In the genomic region with DNA sequence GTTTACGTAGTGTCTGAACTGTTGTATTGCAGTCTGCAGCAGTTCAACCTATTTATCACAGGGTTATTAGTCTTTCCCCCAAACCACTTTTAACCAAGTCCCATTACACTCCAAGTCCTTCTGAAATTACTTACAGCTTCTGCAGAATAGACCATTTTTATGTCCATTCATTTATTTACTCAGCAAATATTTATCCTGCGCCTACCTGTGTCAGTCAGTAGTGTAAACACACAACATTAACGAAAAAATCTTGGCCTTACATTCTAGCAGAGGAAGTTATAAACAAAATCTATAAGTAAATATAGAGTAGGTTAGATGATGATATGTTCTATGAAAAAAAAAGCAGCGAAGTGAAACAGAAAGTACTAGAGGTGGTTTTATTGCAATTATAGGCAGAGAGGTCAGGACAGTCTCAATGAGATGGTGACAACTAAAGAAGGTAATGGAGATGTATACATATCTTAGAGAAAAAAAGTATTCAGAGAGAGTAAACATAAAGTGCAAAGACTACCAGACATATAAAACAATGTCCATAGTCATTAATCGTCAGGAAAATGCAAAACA, we compare ENCODE assay signal across 16 cellular contexts.
"Had no signal": no experiment of that assay in that cellular context is flagged by ENCODE, and none has a peak within 500 bp of the region (broad histone marks: within the 10 kb centered on the region; RNA-seq: fewer than 3 reads in every experiment).

No MANE protein-coding gene starts in this region.

- DNase-seq: activated B cell treated with CpG ODN at 0.5 μM for 24 hours; activated CD4-positive, alpha-beta T cell treated with anti-CD3 and anti-CD28 coated beads, Interleukin-2, amount 10 ng/mL, durations not matched to agents 24 days and 14 days; activated CD8-positive, alpha-beta memory T cell treated with anti-CD3 and anti-CD28 coated beads for 24 hours; activated naive CD4-positive, alpha-beta T cell treated with anti-CD3 and anti-CD28 coated beads for 36 hours; effector CD4-positive, alpha-beta T cell; foreskin melanocyte; head of caudate nucleus; islet precursor cell; left ventricle myocardium inferior; mesendoderm; ovary; stimulated activated CD4-positive, alpha-beta T cell treated with anti-CD3 and anti-CD28 coated beads, Interleukin-4, amount 100 ng/mL, for 1 hour; stimulated activated CD8-positive, alpha-beta memory T cell treated with anti-CD3 and anti-CD28 coated beads, Interleukin-4, amount 100 ng/mL, for 48 hours; stimulated activated naive CD8-positive, alpha-beta T cell treated with anti-CD3 and anti-CD28 coated beads, Interleukin-15, amount 100 ng/mL, for 72 hours; testis had no signal

- H3K36me3 ChIP-seq: left ventricle myocardium inferior, ovary had no signal

- H3K4me1 ChIP-seq: left ventricle myocardium inferior, testis had no signal

- H3K4me3 Mint-ChIP-seq: activated B cell treated with CpG ODN at 0.5 μM for 24 hours; activated CD4-positive, alpha-beta T cell treated with anti-CD3 and anti-CD28 coated beads, Interleukin-2, amount 10 ng/mL, durations not matched to agents 24 days and 14 days; activated naive CD4-positive, alpha-beta T cell treated with anti-CD3 and anti-CD28 coated beads for 36 hours; neural crest cell; stimulated activated naive CD8-positive, alpha-beta T cell treated with anti-CD3 and anti-CD28 coated beads, Interleukin-15, amount 100 ng/mL, for 72 hours had no signal

- H3K27ac Mint-ChIP-seq: activated B cell treated with CpG ODN at 0.5 μM for 24 hours; activated CD4-positive, alpha-beta T cell treated with anti-CD3 and anti-CD28 coated beads, Interleukin-2, amount 10 ng/mL, durations not matched to agents 24 days and 14 days; activated naive CD4-positive, alpha-beta T cell treated with anti-CD3 and anti-CD28 coated beads for 36 hours; stimulated activated naive CD8-positive, alpha-beta T cell treated with anti-CD3 and anti-CD28 coated beads, Interleukin-15, amount 100 ng/mL, for 72 hours had no signal

- H3K27me3 Mint-ChIP-seq: activated B cell treated with CpG ODN at 0.5 μM for 24 hours; activated CD4-positive, alpha-beta T cell treated with anti-CD3 and anti-CD28 coated beads, Interleukin-2, amount 10 ng/mL, durations not matched to agents 24 days and 14 days; stimulated activated naive CD8-positive, alpha-beta T cell treated with anti-CD3 and anti-CD28 coated beads, Interleukin-15, amount 100 ng/mL, for 72 hours had no signal

- H3K9me3 ChIP-seq: left ventricle myocardium inferior, ovary, testis had no signal

- H3K27me3 ChIP-seq: ovary, testis had no signal

- H3K4me3 ChIP-seq: left ventricle myocardium inferior, ovary, testis had no signal

- H3K9me3 Mint-ChIP-seq: activated CD4-positive, alpha-beta T cell treated with anti-CD3 and anti-CD28 coated beads, Interleukin-2, amount 10 ng/mL, durations not matched to agents 24 days and 14 days; activated naive CD4-positive, alpha-beta T cell treated with anti-CD3 and anti-CD28 coated beads for 36 hours; neural crest cell had no signal

- H3K4me1 Mint-ChIP-seq: activated B cell treated with CpG ODN at 0.5 μM for 24 hours; activated CD4-positive, alpha-beta T cell treated with anti-CD3 and anti-CD28 coated beads, Interleukin-2, amount 10 ng/mL, durations not matched to agents 24 days and 14 days; neural crest cell; stimulated activated naive CD8-positive, alpha-beta T cell treated with anti-CD3 and anti-CD28 coated beads, Interleukin-15, amount 100 ng/mL, for 72 hours had no signal

- H3K27ac ChIP-seq: left ventricle myocardium inferior, ovary, testis had no signal

- ATAC-seq: stimulated activated naive CD8-positive, alpha-beta T cell treated with anti-CD3 and anti-CD28 coated beads, Interleukin-15, amount 100 ng/mL, for 72 hours had no signal
